ENCODE assay signal across 12 cellular contexts in the genomic region with DNA sequence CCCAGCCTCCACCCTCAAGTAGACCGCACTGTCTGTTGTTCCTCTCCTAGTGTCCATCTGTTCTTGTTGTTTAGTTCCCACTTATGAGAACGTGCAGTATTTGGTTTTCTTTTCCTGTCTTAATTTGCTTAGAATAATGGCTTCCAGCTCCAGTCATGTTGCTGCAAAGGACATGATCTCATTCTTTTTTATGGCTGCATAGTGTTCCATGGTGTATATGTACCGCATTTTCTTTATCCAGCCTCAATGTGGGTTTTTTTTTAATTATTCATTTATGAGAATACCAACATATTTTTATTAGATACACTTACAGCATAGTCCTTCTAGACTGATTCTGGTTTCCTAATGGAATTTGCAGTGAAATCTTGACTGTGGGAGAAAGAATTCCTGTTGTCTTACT. TPM values are rescaled to one million over a fixed set of nuclear protein-coding genes. Genes with fewer than 3 reads are reported as not detected.
DNase-seq lines count a peak whose midpoint lies in the region; ATAC-seq, FAIRE-seq and TF ChIP-seq lines count a peak whose summit lies in the region.
"Had no signal": no experiment of that assay in that cellular context is flagged by ENCODE, and none has a peak within 500 bp of the region (broad histone marks: within the 10 kb centered on the region; RNA-seq: fewer than 3 reads in every experiment).

No MANE protein-coding gene starts in this region.

- TF ChIP-seq CTCF in A549 (IDR thresholded peaks at IDR 0.05) (no peak), hepatocyte (IDR thresholded peaks at IDR 0.05; ENCODE audit: poor library complexity) (no peak), upper lobe of left lung (IDR thresholded peaks at IDR 0.05) (no peak)

- H3K27me3 Mint-ChIP-seq in T-cell: no peaks in the 10 kb centered on the region

- POLR2A ChIA-PET in A549 (lab: Yijun Ruan, JAX) (interaction anchor here (2.4 kb wide), 1 partner anchor 11 kb away, joined by 7 read pairs; no protein-coding TSS in a partner anchor), T-cell (lab: Charles Lee) (no interaction called here)

- H3K4me1 ChIP-seq in A549 (peaks cover 20% of the 10 kb centered on the region; the same call in 2 of the 3 replicates), hepatocyte (ENCODE audit: insufficient read depth) (peaks cover 8% of the 10 kb centered on the region), upper lobe of left lung (peaks cover 5 to 14% (median 8%) of the 10 kb centered on the region in 4 donors)

- peaks cover 58% of the 10 kb centered on the region for H3K79me2 ChIP-seq in hepatocyte

- H3K4me1 Mint-ChIP-seq in T-cell: peaks cover 30 to 69% (median 61%) of the 10 kb centered on the region in 3 donors

- H3K27me3 ChIP-seq in hepatocyte: no peaks in the 10 kb centered on the region
- H3K27me3 ChIP-seq in upper lobe of left lung: no peaks in the 10 kb centered on the region

- peaks cover 6% of the 10 kb centered on the region for H4K20me1 ChIP-seq in hepatocyte (ENCODE audit: insufficient read depth, poor library complexity, severe bottlenecking)

- DNase-seq in A549 (ENCODE audit: low read depth in 1 of 2, low spot score in 1 of 2): no peak
- DNase-seq in T-cell: no peak
- DNase-seq in hepatocyte (ENCODE audit: low spot score): no peak
- DNase-seq in D341Med (ENCODE audit: low spot score): no peak
- no peak for DNase-seq in upper lobe of left lung
- DNase-seq: activated CD8-positive, alpha-beta memory T cell treated with anti-CD3 and anti-CD28 coated beads, Interleukin-2, amount 50 U/mL, for 4 hours; dorsolateral prefrontal cortex; left cardiac atrium; NCI-H1105 treated with DMSO at 0.1 percent for 48 hours had no signal

- no peak overlapping the region for H2AFZ ChIP-seq in hepatocyte

- no peak for TF ChIP-seq EP300 in A549 (IDR thresholded peaks at IDR 0.05)
- no peak for TF ChIP-seq EP300 in upper lobe of left lung (IDR thresholded peaks at IDR 0.05)

- H3K4me3 Mint-ChIP-seq in T-cell: peak overlapping the region; percentile 69 to 89 (median 81)

- H3K4me2 ChIP-seq in A549 (peak overlapping the region; percentile 93), hepatocyte (peak overlapping the region; percentile 83)

- H3K27ac Mint-ChIP-seq in T-cell: peak overlapping the region in 1 of 2 donors; percentile 44

- H3K4me3 ChIP-seq in A549 (peak overlapping the region; percentile 87), GM08714 (ENCODE audit: low read length) (peak overlapping the region; percentile 79), hepatocyte (no peak overlapping the region), upper lobe of left lung (peak overlapping the region in 1 of 4 donors; percentile 87)

- ATAC-seq in A549 (no peak), T-cell (replicated peaks in 1 of 4) (no peak), GM18873 (IDR thresholded peaks at IDR 0.05; ENCODE audit: low FRiP score, unreplicated experiment) (no peak), upper lobe of left lung (ENCODE audit: low FRiP score in 2 of 2) (no peak), GM18498 (IDR thresholded peaks at IDR 0.05; ENCODE audit: unreplicated experiment) (no peak)
- ATAC-seq: left cardiac atrium had no signal

- no peaks in the 10 kb centered on the region for H3K36me3 Mint-ChIP-seq in T-cell

- H3K9me3 Mint-ChIP-seq in T-cell: no peaks in the 10 kb centered on the region

- H3K36me3 ChIP-seq in hepatocyte (replicated peaks; ENCODE audit: insufficient read depth, low read depth) (no peaks in the 10 kb centered on the region), upper lobe of left lung (no peaks in the 10 kb centered on the region)

- H3K9me2 ChIP-seq in hepatocyte (replicated peaks; ENCODE audit: insufficient read depth): no peaks in the 10 kb centered on the region

- CTCF ChIA-PET in A549 (lab: Yijun Ruan, JAX): interaction anchor here (3.2 kb wide), 1 partner anchor 38 kb away, joined by 9 read pairs; no protein-coding TSS in a partner anchor
- CTCF ChIA-PET in T-cell (lab: Charles Lee): no interaction called here

- FAIRE-seq in A549 (lab: Jason Lieb, UNC): no peak

- TF ChIP-seq POLR2A in A549 (IDR thresholded peaks at IDR 0.05; ENCODE audit: low read length) (no peak), upper lobe of left lung (IDR thresholded peaks at IDR 0.05) (no peak)

- no peak for TF ChIP-seq RAD21 in A549 (conservative IDR thresholded peaks at IDR 0.05 in 1 of 2, IDR thresholded peaks at IDR 0.05 in 1 of 2)

- no peak overlapping the region for H3K27ac ChIP-seq in A549
- no peak overlapping the region for H3K27ac ChIP-seq in hepatocyte
- no peak overlapping the region for H3K27ac ChIP-seq in upper lobe of left lung

- WGBS in A549 (ENCODE audit: missing lambda C conversion rate): 87% methylated on average over 3 of the region's 3 CpGs
- WGBS in hepatocyte (ENCODE audit: low lambda C conversion rate, missing lambda C conversion rate): 76% methylated on average over 3 of the region's 3 CpGs
- WGBS in upper lobe of left lung, 2 donors: 78 to 79% methylated on average over 3 of the region's 3 CpGs

- no peaks in the 10 kb centered on the region for H3K9me3 ChIP-seq in A549
- no peaks in the 10 kb centered on the region for H3K9me3 ChIP-seq in hepatocyte (ENCODE audit: low read depth)
- no peaks in the 10 kb centered on the region for H3K9me3 ChIP-seq in upper lobe of left lung

TF ChIP-seq in A549, 52 proteins besides CTCF, POLR2A, EP300 and RAD21:
- no peak for TF ChIP-seq FOXS1 (CRISPR knock-in tag; IDR thresholded peaks at IDR 0.05)
- no peak for TF ChIP-seq NPAS2 (CRISPR knock-in tag; IDR thresholded peaks at IDR 0.05; ENCODE audit: borderline replicate concordance)
- TF ChIP-seq, protein P1, sequence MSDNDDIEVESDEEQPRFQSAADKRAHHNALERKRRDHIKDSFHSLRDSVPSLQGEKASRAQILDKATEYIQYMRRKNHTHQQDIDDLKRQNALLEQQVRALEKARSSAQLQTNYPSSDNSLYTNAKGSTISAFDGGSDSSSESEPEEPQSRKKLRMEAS (IDR thresholded peaks at IDR 0.05): no peak
- no peak for TF ChIP-seq HOXB13 (CRISPR knock-in tag; IDR thresholded peaks at IDR 0.05; ENCODE audit: low read depth)
- no peak for TF ChIP-seq SMC3 (IDR thresholded peaks at IDR 0.05)
- TF ChIP-seq GATA3 (IDR thresholded peaks at IDR 0.05; ENCODE audit: borderline replicate concordance): no peak
- TF ChIP-seq ZSCAN20 (CRISPR knock-in tag; IDR thresholded peaks at IDR 0.05): no peak
- TF ChIP-seq MAZ (IDR thresholded peaks at IDR 0.05; ENCODE audit: borderline replicate concordance, low read depth, low read length): no peak
- no peak for TF ChIP-seq EHMT2 (IDR thresholded peaks at IDR 0.05; ENCODE audit: low read depth)
- no peak for TF ChIP-seq MAFK (IDR thresholded peaks at IDR 0.05; ENCODE audit: partially characterized antibody)
- TF ChIP-seq KDM5A (IDR thresholded peaks at IDR 0.05): no peak
- no peak for TF ChIP-seq NR3C1 (IDR thresholded peaks at IDR 0.05)
- TF ChIP-seq, protein P2, sequence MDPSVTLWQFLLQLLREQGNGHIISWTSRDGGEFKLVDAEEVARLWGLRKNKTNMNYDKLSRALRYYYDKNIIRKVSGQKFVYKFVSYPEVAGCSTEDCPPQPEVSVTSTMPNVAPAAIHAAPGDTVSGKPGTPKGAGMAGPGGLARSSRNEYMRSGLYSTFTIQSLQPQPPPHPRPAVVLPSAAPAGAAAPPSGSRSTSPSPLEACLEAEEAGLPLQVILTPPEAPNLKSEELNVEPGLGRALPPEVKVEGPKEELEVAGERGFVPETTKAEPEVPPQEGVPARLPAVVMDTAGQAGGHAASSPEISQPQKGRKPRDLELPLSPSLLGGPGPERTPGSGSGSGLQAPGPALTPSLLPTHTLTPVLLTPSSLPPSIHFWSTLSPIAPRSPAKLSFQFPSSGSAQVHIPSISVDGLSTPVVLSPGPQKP (IDR thresholded peaks at IDR 0.05; ENCODE audit: low read depth, low read length): no peak
- no peak for TF ChIP-seq RCOR1 (IDR thresholded peaks at IDR 0.05; ENCODE audit: low read depth, low read length)
- TF ChIP-seq TP53 (CRISPR knock-in tag; IDR thresholded peaks at IDR 0.05): no peak
- no peak for TF ChIP-seq ZC3H11A (IDR thresholded peaks at IDR 0.05)
- TF ChIP-seq JUNB (IDR thresholded peaks at IDR 0.05): no peak
- no peak for TF ChIP-seq PHF8 (IDR thresholded peaks at IDR 0.05; ENCODE audit: borderline replicate concordance, low read depth)

RNA-seq across cellular contexts. Expression of a gene that starts 1.3 kb away (rescaled TPM):
- polyA plus RNA-seq in A549 (2011; rRNA removed) (46.1 and 52.7 TPM in 2 replicates), A549 (2017; fragmentation: RNase III; extraction: RNeasy Plus Mini Kit Qiagen cat#74134 plus additional on column Dnase treatment) (23.9 to 25.5 TPM (median 25.2 TPM) in 3 replicates), hepatocyte (12.6 and 17.1 TPM in 2 replicates)
- 16.7 and 20.3 TPM in 2 replicates for polyA plus RNA-seq in A549 (2012; cell fraction: cytosol; rRNA removed)
- polyA plus RNA-seq in A549 (2012; cell fraction: nucleus; rRNA removed): 5.0 and 8.5 TPM in 2 replicates
- polyA minus RNA-seq in A549 (2011; rRNA and poly(A)+ RNA removed): 57.1 and 57.9 TPM in 2 replicates
- total RNA-seq in T-cell (10 to 100 TPM; 22.8 to 28.2 (median 24.3) TPM), hepatocyte (43.0 and 46.8 TPM in 2 replicates), upper lobe of left lung (10 to 100 TPM in 5 of 6 donors, 1 to 10 TPM in 1; 9.4 to 30.7 (median 25.0) TPM)
